ENCODE assay signal across 20 cellular contexts in the genomic region with DNA sequence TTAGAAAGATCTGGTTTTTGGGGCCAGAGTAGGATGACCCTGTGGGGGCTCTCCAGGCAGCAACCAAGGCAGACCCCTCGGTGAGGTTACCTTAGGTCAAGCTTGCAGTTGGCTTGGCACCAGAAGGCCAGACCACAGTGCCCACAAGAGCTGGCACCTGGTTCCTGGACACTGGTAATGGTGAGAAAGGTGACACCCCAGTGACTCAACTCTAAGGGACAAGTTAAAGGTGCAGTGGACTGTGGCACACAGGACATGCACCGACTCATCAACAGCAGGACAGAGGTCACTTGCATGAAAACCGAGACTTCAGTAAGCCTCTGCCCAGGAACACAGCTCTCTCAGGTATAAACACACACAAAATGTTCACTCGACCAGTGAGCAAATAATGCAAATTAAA. TPM values are rescaled to one million over a fixed set of nuclear protein-coding genes. Genes with fewer than 3 reads are reported as not detected.
DNase-seq lines count a peak whose midpoint lies in the region; ATAC-seq and TF ChIP-seq lines count a peak whose summit lies in the region.
"Had no signal": no experiment of that assay in that cellular context is flagged by ENCODE, and none has a peak within 500 bp of the region (broad histone marks: within the 10 kb centered on the region; RNA-seq: fewer than 3 reads in every experiment).

No MANE protein-coding gene starts in this region.

- H3K4me3 ChIP-seq in BLaER1 (no peak overlapping the region), HCT116 (replicated peaks in 1 of 2; ENCODE audit: low read depth in 1 of 2, low read length in 2 of 2) (no peak overlapping the region), PC-3 (ENCODE audit: low read length) (no peak overlapping the region), WERI-Rb-1 (ENCODE audit: low read depth, low read length) (no peak overlapping the region)
- H3K4me3 ChIP-seq: A549, GM23248, HAP-1 had no signal

- RAD21 ChIA-PET in HCT116 (lab: Charles Lee; ENCODE audit: low non-redundant PET in 1 of 2, low total read pairs in 2 of 2, uncharacterized antibody in 2 of 2, unreplicated experiment in 2 of 2), result no interaction called here

- no peak overlapping the region for H3K27ac Mint-ChIP-seq in naive thymus-derived CD8-positive, alpha-beta T cell
- H3K27ac Mint-ChIP-seq: CD8-positive, alpha-beta T cell had no signal

- peaks cover 5 to 43% (median 17%) of the 10 kb centered on the region in 5 donors for H3K27me3 Mint-ChIP-seq in naive thymus-derived CD8-positive, alpha-beta T cell

- TF ChIP-seq POLR2A in HCT116 (IDR thresholded peaks at IDR 0.05; ENCODE audit: borderline replicate concordance, extremely low read depth, insufficient read depth, insufficient read length), result no peak

- no TSS peak for BruUV-seq in HCT116 (replicated peaks; lab: Mats Ljungman, UMichigan)
- BruUV-seq in PC-3 (replicated peaks; lab: Mats Ljungman, UMichigan), result no TSS peak

- H3K4me3 Mint-ChIP-seq in naive thymus-derived CD8-positive, alpha-beta T cell, result no peak overlapping the region
- H3K4me3 Mint-ChIP-seq: CD8-positive, alpha-beta T cell had no signal

- CTCF ChIA-PET in HCT116 (lab: Charles Lee) (no interaction called here), PC-3 (lab: Charles Lee) (no interaction called here)

- no peaks in the 10 kb centered on the region for H3K9me3 Mint-ChIP-seq in naive thymus-derived CD8-positive, alpha-beta T cell
- H3K9me3 Mint-ChIP-seq: CD8-positive, alpha-beta T cell had no signal

- TF ChIP-seq CTCF in HCT116 (IDR thresholded peaks at IDR 0.05 in 2 of 3, conservative IDR thresholded peaks at IDR 0.05 in 1 of 3; ENCODE audit: borderline replicate concordance in 1 of 3, insufficient read depth in 1 of 3, low read depth in 2 of 3, low read length in 2 of 3), result no peak
- no peak for TF ChIP-seq CTCF in PC-3 (conservative IDR thresholded peaks at IDR 0.05; ENCODE audit: low read depth, low read length)
- TF ChIP-seq CTCF in WERI-Rb-1 (IDR thresholded peaks at IDR 0.05; ENCODE audit: low read depth, low read length), result no peak

- H3K9me2 ChIP-seq in HCT116 (ENCODE audit: insufficient read depth) (no peaks in the 10 kb centered on the region), PC-3 (replicated peaks; ENCODE audit: low read length) (no peaks in the 10 kb centered on the region)

- H3K9me3 ChIP-seq in BLaER1 (no peaks in the 10 kb centered on the region), HCT116 (ENCODE audit: control insufficient read depth in 1 of 2, insufficient read depth in 1 of 2, low read depth in 1 of 2, low read length in 2 of 2) (no peaks in the 10 kb centered on the region), PC-3 (ENCODE audit: low read length) (no peaks in the 10 kb centered on the region), WERI-Rb-1 (ENCODE audit: severe bottlenecking) (no peaks in the 10 kb centered on the region)
- H3K9me3 ChIP-seq: A549, HAP-1 had no signal

- TF ChIP-seq RAD21 in HCT116 (IDR thresholded peaks at IDR 0.05; ENCODE audit: low read depth), result no peak

- POLR2A ChIA-PET in HCT116 (lab: Charles Lee), result no interaction called here
- POLR2A ChIA-PET in PC-3 (lab: Charles Lee; ENCODE audit: unreplicated experiment), result no interaction called here
- POLR2A ChIA-PET in naive thymus-derived CD8-positive, alpha-beta T cell (lab: Charles Lee), result no interaction called here

- peaks cover 0 to 2% (median 0%) of the 10 kb centered on the region in 4 donors for H3K4me1 Mint-ChIP-seq in naive thymus-derived CD8-positive, alpha-beta T cell

- H3K27ac ChIP-seq in BLaER1 (peak overlapping the region; percentile 42; the same call in 1 of the 2 replicates), HCT116 (ENCODE audit: low read depth, low read length) (no peak overlapping the region), PC-3 (ENCODE audit: low read length) (no peak overlapping the region), WERI-Rb-1 (no peak overlapping the region)
- H3K27ac ChIP-seq: 22Rv1, A549, GM23248, HL-60 had no signal

- H4K20me1 ChIP-seq in BLaER1 (no peaks in the 10 kb centered on the region), HCT116 (ENCODE audit: insufficient read depth) (no peaks in the 10 kb centered on the region), PC-3 (ENCODE audit: low read length) (no peaks in the 10 kb centered on the region)

- ATAC-seq in HCT116, result no peak
- no peak; the same call in 1 of the 2 replicates for ATAC-seq in PC-3
- ATAC-seq in HG03460 (IDR thresholded peaks at IDR 0.05; ENCODE audit: unreplicated experiment), result no peak
- ATAC-seq in naive thymus-derived CD8-positive, alpha-beta T cell, result no peak
- ATAC-seq: A549; CD8-positive, alpha-beta T cell had no signal

- H3K4me2 ChIP-seq in BLaER1 (peak overlapping the region; percentile 81), HCT116 (ENCODE audit: low read length) (peak overlapping the region; percentile 17; the same call in 1 of the 2 replicates), PC-3 (ENCODE audit: low read length) (no peak overlapping the region)
- H3K4me2 ChIP-seq: A549 had no signal

- H3K79me2 ChIP-seq in HCT116 (ENCODE audit: insufficient read depth, low read length), result no peaks in the 10 kb centered on the region
- H3K79me2 ChIP-seq in PC-3 (ENCODE audit: low read length), result 0 out of 2 replicates have a peak, but pooled peaks cover 5% of the 10 kb centered on the region

- no peak overlapping the region for H2AFZ ChIP-seq in HCT116 (ENCODE audit: low read depth, low read length, poor library complexity, severe bottlenecking)
- H2AFZ ChIP-seq in PC-3 (ENCODE audit: low read length), result no peak overlapping the region
- H2AFZ ChIP-seq: GM23248 had no signal

- peaks cover 17% of the 10 kb centered on the region for H3K27me3 ChIP-seq in BLaER1
- peaks cover 11% of the 10 kb centered on the region; the same call in 1 of the 2 replicates for H3K27me3 ChIP-seq in HCT116 (ENCODE audit: insufficient read depth, low read length)
- peaks cover 72% of the 10 kb centered on the region for H3K27me3 ChIP-seq in PC-3 (ENCODE audit: low read length)
- no peaks in the 10 kb centered on the region for H3K27me3 ChIP-seq in WERI-Rb-1 (ENCODE audit: insufficient read depth, low read depth, severe bottlenecking)

- no peaks in the 10 kb centered on the region for H3K36me3 ChIP-seq in BLaER1
- H3K36me3 ChIP-seq in HCT116 (ENCODE audit: control insufficient read depth in 1 of 2, insufficient read depth in 2 of 2, low read length in 2 of 2), result no peaks in the 10 kb centered on the region
- no peaks in the 10 kb centered on the region for H3K36me3 ChIP-seq in PC-3 (ENCODE audit: low read depth, low read length)
- no peaks in the 10 kb centered on the region for H3K36me3 ChIP-seq in WERI-Rb-1
- H3K36me3 ChIP-seq: HAP-1 had no signal

- H3K36me3 Mint-ChIP-seq in naive thymus-derived CD8-positive, alpha-beta T cell, result no peaks in the 10 kb centered on the region
- H3K36me3 Mint-ChIP-seq: CD8-positive, alpha-beta T cell had no signal

- H3K4me1 ChIP-seq in BLaER1, result peaks cover 69% of the 10 kb centered on the region
- H3K4me1 ChIP-seq in HCT116 (ENCODE audit: control insufficient read depth in 1 of 2, insufficient read depth in 2 of 2, low read length in 2 of 2), result no peaks in the 10 kb centered on the region
- 0 out of 2 replicates have a peak, but pooled peaks cover 3% of the 10 kb centered on the region for H3K4me1 ChIP-seq in PC-3 (ENCODE audit: insufficient read depth, low read length)
- H3K4me1 ChIP-seq: A549, HAP-1 had no signal

- H3F3A ChIP-seq in PC-3 (ENCODE audit: low read length, unreplicated experiment), result no peaks in the 10 kb centered on the region

- no peak overlapping the region for H3K9ac ChIP-seq in BLaER1
- no peak overlapping the region for H3K9ac ChIP-seq in HCT116 (ENCODE audit: low read length)
- no peak overlapping the region for H3K9ac ChIP-seq in PC-3 (ENCODE audit: low read length)
- H3K9ac ChIP-seq: GM23248 had no signal

- DNase-seq in HCT116 (ENCODE audit: low read depth, low spot score) (no peak), PC-3 (peak; percentile 20), myocyte (ENCODE audit: low read depth) (peak; percentile 4), GDM1 (lab: John Stamatoyannopoulos, UW) (no peak), WERI-Rb-1 (no peak)
- DNase-seq in naive thymus-derived CD8-positive, alpha-beta T cell, result no peak
- DNase-seq: AML-193; CD8-positive, alpha-beta T cell; DMS 273 treated with DMSO at 0.1 percent for 48 hours; GF-D8; GM23248 had no signal

- intact Hi-C loops in HCT116 (cut with micrococcal nuclease), result no loop called here
- intact Hi-C loops in PC-3 (cut with micrococcal nuclease), result no loop called here

TF ChIP-seq in HCT116, 20 proteins besides CTCF, POLR2A, EP300 and RAD21:
- TF ChIP-seq FOSL1 (IDR thresholded peaks at IDR 0.05; ENCODE audit: low read depth), result 0 out of 2 replicates have a peak, but pooled peaks have one; percentile 33
- TF ChIP-seq, protein P1, sequence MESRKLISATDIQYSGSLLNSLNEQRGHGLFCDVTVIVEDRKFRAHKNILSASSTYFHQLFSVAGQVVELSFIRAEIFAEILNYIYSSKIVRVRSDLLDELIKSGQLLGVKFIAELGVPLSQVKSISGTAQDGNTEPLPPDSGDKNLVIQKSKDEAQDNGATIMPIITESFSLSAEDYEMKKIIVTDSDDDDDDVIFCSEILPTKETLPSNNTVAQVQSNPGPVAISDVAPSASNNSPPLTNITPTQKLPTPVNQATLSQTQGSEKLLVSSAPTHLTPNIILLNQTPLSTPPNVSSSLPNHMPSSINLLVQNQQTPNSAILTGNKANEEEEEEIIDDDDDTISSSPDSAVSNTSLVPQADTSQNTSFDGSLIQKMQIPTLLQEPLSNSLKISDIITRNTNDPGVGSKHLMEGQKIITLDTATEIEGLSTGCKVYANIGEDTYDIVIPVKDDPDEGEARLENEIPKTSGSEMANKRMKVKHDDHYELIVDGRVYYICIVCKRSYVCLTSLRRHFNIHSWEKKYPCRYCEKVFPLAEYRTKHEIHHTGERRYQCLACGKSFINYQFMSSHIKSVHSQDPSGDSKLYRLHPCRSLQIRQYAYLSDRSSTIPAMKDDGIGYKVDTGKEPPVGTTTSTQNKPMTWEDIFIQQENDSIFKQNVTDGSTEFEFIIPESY (IDR thresholded peaks at IDR 0.05; ENCODE audit: extremely low read depth, insufficient replicate concordance, low read length), result no peak

RNA-seq across cellular contexts. Expression of gene LRRC38, which starts 6.7 kb away (rescaled TPM):
- total RNA-seq in HCT116 (2021; ENCODE audit: unreplicated experiment) (not detected), PC-3 (2014; rRNA removed) (2.6 and 4.8 TPM in 2 replicates), myocyte (not detected in 2 replicates)
- not detected in 2 replicates for polyA plus RNA-seq in HCT116 (2012)
- polyA plus RNA-seq in myocyte (2012), result not detected
- total RNA-seq in naive thymus-derived CD8-positive, alpha-beta T cell, result not detected
- polyA plus RNA-seq in naive thymus-derived CD8-positive, alpha-beta T cell, result not detected
- total RNA-seq: CD8-positive, alpha-beta T cell; Daoy; GM23248; H4 had no signal
- polyA plus RNA-seq: A549, BJ, GM23248 had no signal

Comparison
In these comparisons a context has a peak if more than half of its experiments do, and no peak if none do; other contexts are left out.
1. DNase-seq: peak in PC-3 (single experiment) and myocyte (single experiment); none in HCT116 (single experiment), GDM1 (single experiment), naive thymus-derived CD8-positive, alpha-beta T cell (0 of 10) and WERI-Rb-1 (single experiment).